In genomic region chr2:241863021-241863954, GRCh38 we compare ENCODE assay signal across 11 cellular contexts. TPM values are rescaled to one million over a fixed set of nuclear protein-coding genes. Genes with fewer than 3 reads are reported as not detected.
DNase-seq lines count a peak whose midpoint lies in the region; ATAC-seq, FAIRE-seq and TF ChIP-seq lines count a peak whose summit lies in the region.
"Had no signal": no experiment of that assay in that cellular context is flagged by ENCODE, and none has a peak within 500 bp of the region (broad histone marks: within the 10 kb centered on the region; RNA-seq: fewer than 3 reads in every experiment).

No MANE protein-coding gene starts in this region.

- peaks cover 29% of the 10 kb centered on the region for H3F3A ChIP-seq in neural progenitor cell (ENCODE audit: low read depth)

- H2AFZ ChIP-seq in neural progenitor cell (replicated peaks), result no peak overlapping the region

- no peak for ATAC-seq in GM18873 (IDR thresholded peaks at IDR 0.05; ENCODE audit: low FRiP score, unreplicated experiment)

- H3K9me3 ChIP-seq in effector memory CD4-positive, alpha-beta T cell (ENCODE audit: control insufficient read depth, low read length), result no peaks in the 10 kb centered on the region
- H3K9me3 ChIP-seq in neural progenitor cell (ENCODE audit: low read depth), result no peaks in the 10 kb centered on the region

- peak overlapping the region; percentile 80 for H3K27ac Mint-ChIP-seq in T-helper 2 cell treated with Interferon-gamma antibody and Interleukin-4, amounts not matched to agents 5 μg/mL and 100 μg/mL, for 36 hours
- no peak overlapping the region for H3K27ac Mint-ChIP-seq in neural progenitor cell

- peaks cover 50% of the 10 kb centered on the region for H3K4me1 ChIP-seq in effector memory CD4-positive, alpha-beta T cell (ENCODE audit: control insufficient read depth, insufficient read depth, low read length, poor library complexity, severe bottlenecking)
- no peaks in the 10 kb centered on the region for H3K4me1 ChIP-seq in neural progenitor cell

- no peak overlapping the region for H3K9ac ChIP-seq in neural progenitor cell

- DNase-seq in T-helper 2 cell treated with Interferon-gamma antibody and Interleukin-4, amounts not matched to agents 5 μg/mL and 100 μg/mL, for 36 hours (ENCODE audit: low spot score), result peak; percentile 77
- DNase-seq in effector memory CD4-positive, alpha-beta T cell, result no peak
- peak; percentile 63 to 67 for DNase-seq in stimulated activated CD4-positive, alpha-beta T cell treated with anti-CD3 and anti-CD28 coated beads, Interleukin-2, amount 100 ng/mL, for 48 hours
- DNase-seq in H54 (ENCODE audit: insufficient read length, low spot score), result no peak
- DNase-seq in HuH-7.5 (ENCODE audit: low spot score), result no peak
- DNase-seq in neural progenitor cell (ENCODE audit: low spot score), result no peak

- H3K36me3 Mint-ChIP-seq in T-helper 2 cell treated with Interferon-gamma antibody and Interleukin-4, amounts not matched to agents 5 μg/mL and 100 μg/mL, for 36 hours (ENCODE audit: low read depth), result peaks cover 6% of the 10 kb centered on the region
- no peaks in the 10 kb centered on the region for H3K36me3 Mint-ChIP-seq in neural progenitor cell

- peak overlapping the region; percentile 48 for H3K4me3 Mint-ChIP-seq in T-helper 2 cell treated with Interferon-gamma antibody and Interleukin-4, amounts not matched to agents 5 μg/mL and 100 μg/mL, for 36 hours
- H3K4me3 Mint-ChIP-seq in neural progenitor cell, result no peak overlapping the region

- TF ChIP-seq CTCF in GM12875 (IDR thresholded peaks at IDR 0.05; ENCODE audit: borderline replicate concordance, insufficient read depth, low read depth, low read length) (no peak), neural progenitor cell (IDR thresholded peaks at IDR 0.05) (no peak)

- no peak overlapping the region for H3K4me2 ChIP-seq in neural progenitor cell

- H3K27me3 Mint-ChIP-seq in T-helper 2 cell treated with Interferon-gamma antibody and Interleukin-4, amounts not matched to agents 5 μg/mL and 100 μg/mL, for 36 hours (ENCODE audit: low read depth), result peaks cover 20% of the 10 kb centered on the region
- peaks cover 24% of the 10 kb centered on the region for H3K27me3 Mint-ChIP-seq in neural progenitor cell (ENCODE audit: insufficient read depth, low read depth)

- H3K27me3 ChIP-seq in effector memory CD4-positive, alpha-beta T cell (replicated peaks; ENCODE audit: control insufficient read depth, insufficient read depth, low read length, poor library complexity, severe bottlenecking), result no peaks in the 10 kb centered on the region
- H3K27me3 ChIP-seq in neural progenitor cell, result no peaks in the 10 kb centered on the region

- peaks cover 12% of the 10 kb centered on the region for H4K20me1 ChIP-seq in neural progenitor cell (ENCODE audit: low read depth)

- no peaks in the 10 kb centered on the region for H3K36me3 ChIP-seq in effector memory CD4-positive, alpha-beta T cell (ENCODE audit: control insufficient read depth, insufficient read depth, low read length)
- H3K36me3 ChIP-seq in neural progenitor cell, result no peaks in the 10 kb centered on the region

- no peak for FAIRE-seq in H54 (lab: Jason Lieb, UNC)

- TF ChIP-seq POLR2A in H54 (IDR thresholded peaks at IDR 0.05; ENCODE audit: low read depth, low read length), result no peak

- H3K79me2 ChIP-seq in neural progenitor cell (ENCODE audit: low read depth), result no peaks in the 10 kb centered on the region

- peaks cover 56% of the 10 kb centered on the region for H3K4me1 Mint-ChIP-seq in T-helper 2 cell treated with Interferon-gamma antibody and Interleukin-4, amounts not matched to agents 5 μg/mL and 100 μg/mL, for 36 hours (ENCODE audit: low read depth)
- peaks cover 26% of the 10 kb centered on the region for H3K4me1 Mint-ChIP-seq in neural progenitor cell

- H3K9me3 Mint-ChIP-seq in T-helper 2 cell treated with Interferon-gamma antibody and Interleukin-4, amounts not matched to agents 5 μg/mL and 100 μg/mL, for 36 hours, result peaks cover 10% of the 10 kb centered on the region
- H3K9me3 Mint-ChIP-seq in neural progenitor cell, result peaks cover 7% of the 10 kb centered on the region

- H3K4me3 ChIP-seq in GM12875 (ENCODE audit: low read depth, low read length) (peak overlapping the region; percentile 32), neural progenitor cell (no peak overlapping the region)
- H3K4me3 ChIP-seq in effector memory CD4-positive, alpha-beta T cell (ENCODE audit: insufficient read depth, low read depth, low read length, poor library complexity, severe bottlenecking), result peak overlapping the region; percentile 31
- H3K4me3 ChIP-seq: lung had no signal

- H3K27ac ChIP-seq in effector memory CD4-positive, alpha-beta T cell (ENCODE audit: insufficient read depth, low read length, poor library complexity, severe bottlenecking), result no peak overlapping the region
- no peak overlapping the region for H3K27ac ChIP-seq in neural progenitor cell

RNA-seq across cellular contexts. Expression of gene PDCD1, which starts 4.6 kb away (rescaled TPM):
- not detected in 2 replicates for total RNA-seq in neural progenitor cell (ENCODE audit: low replicate concordance)
- total RNA-seq: M059J, temporal lobe had no signal

RNA-seq across cellular contexts. Expression of gene RTP5, which starts 6.2 kb away (rescaled TPM):
- not detected in 2 replicates for total RNA-seq in neural progenitor cell (ENCODE audit: low replicate concordance)
- total RNA-seq: M059J had no signal

RNA-seq across cellular contexts. Expression of gene NEU4, which starts 54.3 kb away (rescaled TPM):
- 1.2 TPM in 1 of 2 replicates, not detected in the other for total RNA-seq in neural progenitor cell (ENCODE audit: low replicate concordance)
- total RNA-seq: M059J had no signal

Comparison
In these comparisons a context has a peak if more than half of its experiments do, and no peak if none do; other contexts are left out.
1. DNase-seq: peak in T-helper 2 cell treated with Interferon-gamma antibody and Interleukin-4, amounts not matched to agents 5 μg/mL and 100 μg/mL, for 36 hours (single experiment) and stimulated activated CD4-positive, alpha-beta T cell treated with anti-CD3 and anti-CD28 coated beads, Interleukin-2, amount 100 ng/mL, for 48 hours (2 of 2); none in effector memory CD4-positive, alpha-beta T cell (0 of 3), H54 (single experiment), HuH-7.5 (single experiment) and neural progenitor cell (single experiment).